In genomic region chr7:6008668-6009611, GRCh38 we compare ENCODE assay signal across 8 cellular contexts. TPM values are rescaled to one million over a fixed set of nuclear protein-coding genes. Genes with fewer than 3 reads are reported as not detected.
DNase-seq lines count a peak whose midpoint lies in the region; ATAC-seq and TF ChIP-seq lines count a peak whose summit lies in the region.

Gene AIMP2 (plus strand): TSS chr7:6009272. CDS start chr7:6009364, 92 bp downstream.
Gene PMS2 (minus strand): TSS chr7:6009049. CDS start chr7:6009019, 30 bp downstream.

- H3K4me1 ChIP-seq in left ventricle myocardium inferior = peaks cover 64% of the 10 kb centered on the region
- H3K4me1 ChIP-seq in prostate gland (replicated peaks) = no peaks in the 10 kb centered on the region
- no peaks in the 10 kb centered on the region for H3K4me1 ChIP-seq in urinary bladder (ENCODE audit: insufficient read depth)

- no peaks in the 10 kb centered on the region for H3K27me3 ChIP-seq in left ventricle myocardium inferior (ENCODE audit: low read depth)
- H3K27me3 ChIP-seq in prostate gland (replicated peaks; ENCODE audit: insufficient read depth) = no peaks in the 10 kb centered on the region

- H3K27me3 Mint-ChIP-seq in T-helper 17 cell = no peaks in the 10 kb centered on the region

- peak within 1 kb of the TSS; percentile 99 for H3K27ac ChIP-seq in left ventricle myocardium inferior (replicated peaks)
- peak within 1 kb of the TSS; percentile 85 to 88 for H3K27ac ChIP-seq in prostate gland
- peak within 1 kb of the TSS; percentile 79 for H3K27ac ChIP-seq in urinary bladder (ENCODE audit: low read depth)

- H3K9me3 ChIP-seq in T-helper 17 cell (ENCODE audit: control insufficient read depth, low read length, poor library complexity, severe bottlenecking) (no peaks in the 10 kb centered on the region), left ventricle myocardium inferior (replicated peaks) (no peaks in the 10 kb centered on the region), prostate gland (no peaks in the 10 kb centered on the region)

- H3K36me3 Mint-ChIP-seq in T-helper 17 cell (ENCODE audit: low read depth) = no peaks in the 10 kb centered on the region

- H3K36me3 ChIP-seq in left ventricle myocardium inferior = peaks cover 7% of the 10 kb centered on the region
- no peaks in the 10 kb centered on the region for H3K36me3 ChIP-seq in prostate gland
- no peaks in the 10 kb centered on the region for H3K36me3 ChIP-seq in urinary bladder (ENCODE audit: insufficient read depth)

- H3K4me3 ChIP-seq in left ventricle myocardium inferior (peak within 1 kb of the TSS; percentile 83), prostate gland (peak within 1 kb of the TSS; percentile 53 to 67), urinary bladder (ENCODE audit: low read depth, low read length) (peak within 1 kb of the TSS; percentile 74)

- ATAC-seq in HG02885 (IDR thresholded peaks at IDR 0.05; ENCODE audit: poor library complexity, unreplicated experiment) = peak; percentile 94
- ATAC-seq in T-helper 17 cell = peak; percentile 90

- peak within 1 kb of the TSS; percentile 95 for H3K4me3 Mint-ChIP-seq in T-helper 17 cell

- DNase-seq in NCI-H1694 treated with DMSO at 0.1 percent for 48 hours (lab: John Stamatoyannopoulos, UW) = peak; percentile 98
- DNase-seq in T-helper 17 cell = peak; percentile 85 to 93 (median 89)
- peak; percentile 67 to 99 (median 96) for DNase-seq in amygdala (lab: John Stamatoyannopoulos, UW)
- DNase-seq in left ventricle myocardium inferior = peak; percentile 98
- peak; percentile 98 for DNase-seq in prostate gland (ENCODE audit: low spot score)

- under 1% methylated on average over 47 of the region's 84 CpGs for WGBS in prostate gland
- WGBS in urinary bladder = under 1% methylated on average over 84 of the region's 84 CpGs

- H3K27ac Mint-ChIP-seq in T-helper 17 cell = peak within 1 kb of the TSS; percentile 90

- TF ChIP-seq CTCF in left ventricle myocardium inferior (IDR thresholded peaks at IDR 0.05; ENCODE audit: borderline replicate concordance) (peak; percentile 15), prostate gland (IDR thresholded peaks at IDR 0.05) (peak in 2 of 4 experiments; percentile 18 to 31)

- intact Hi-C loops in left ventricle myocardium inferior (cut with micrococcal nuclease) (no loop called here), prostate gland (cut with DNase I) (no loop called here)

- H3K4me1 Mint-ChIP-seq in T-helper 17 cell = peaks cover 27% of the 10 kb centered on the region

- peak; percentile 89 for TF ChIP-seq POLR2A in GM15510 (IDR thresholded peaks at IDR 0.05; ENCODE audit: borderline replicate concordance, extremely low read depth, insufficient read length)
- peak; percentile 79 for TF ChIP-seq POLR2A in prostate gland (IDR thresholded peaks at IDR 0.05)

RNA-seq across cellular contexts. Expression of gene AIMP2, which starts in this region (rescaled TPM):
- 1 to 10 TPM; 7.2 to 8.1 TPM for total RNA-seq in T-helper 17 cell
- 49.1 TPM for total RNA-seq in left ventricle myocardium inferior
- 10 to 100 TPM; 34.4 to 35.4 TPM for total RNA-seq in prostate gland
- total RNA-seq in urinary bladder = 21.9 TPM
- polyA plus RNA-seq in urinary bladder = 35.6 TPM

RNA-seq across cellular contexts. Expression of gene PMS2, which starts in this region (rescaled TPM):
- 10 to 100 TPM; 11.3 to 11.6 TPM for total RNA-seq in T-helper 17 cell
- total RNA-seq in left ventricle myocardium inferior = 5.6 TPM
- total RNA-seq in prostate gland = 10 to 100 TPM in 1 of 2 donors, 1 to 10 TPM in 1; 9.3 to 12.6 TPM
- 16.5 TPM for total RNA-seq in urinary bladder
- polyA plus RNA-seq in urinary bladder = 6.3 TPM

Comparison
In these comparisons a context has a peak if more than half of its experiments do, and no peak if none do; other contexts are left out.
1. Peak in every context shown above with its lines: DNase-seq, ATAC-seq, H3K4me3 ChIP-seq and H3K27ac ChIP-seq.